In the genomic region with DNA sequence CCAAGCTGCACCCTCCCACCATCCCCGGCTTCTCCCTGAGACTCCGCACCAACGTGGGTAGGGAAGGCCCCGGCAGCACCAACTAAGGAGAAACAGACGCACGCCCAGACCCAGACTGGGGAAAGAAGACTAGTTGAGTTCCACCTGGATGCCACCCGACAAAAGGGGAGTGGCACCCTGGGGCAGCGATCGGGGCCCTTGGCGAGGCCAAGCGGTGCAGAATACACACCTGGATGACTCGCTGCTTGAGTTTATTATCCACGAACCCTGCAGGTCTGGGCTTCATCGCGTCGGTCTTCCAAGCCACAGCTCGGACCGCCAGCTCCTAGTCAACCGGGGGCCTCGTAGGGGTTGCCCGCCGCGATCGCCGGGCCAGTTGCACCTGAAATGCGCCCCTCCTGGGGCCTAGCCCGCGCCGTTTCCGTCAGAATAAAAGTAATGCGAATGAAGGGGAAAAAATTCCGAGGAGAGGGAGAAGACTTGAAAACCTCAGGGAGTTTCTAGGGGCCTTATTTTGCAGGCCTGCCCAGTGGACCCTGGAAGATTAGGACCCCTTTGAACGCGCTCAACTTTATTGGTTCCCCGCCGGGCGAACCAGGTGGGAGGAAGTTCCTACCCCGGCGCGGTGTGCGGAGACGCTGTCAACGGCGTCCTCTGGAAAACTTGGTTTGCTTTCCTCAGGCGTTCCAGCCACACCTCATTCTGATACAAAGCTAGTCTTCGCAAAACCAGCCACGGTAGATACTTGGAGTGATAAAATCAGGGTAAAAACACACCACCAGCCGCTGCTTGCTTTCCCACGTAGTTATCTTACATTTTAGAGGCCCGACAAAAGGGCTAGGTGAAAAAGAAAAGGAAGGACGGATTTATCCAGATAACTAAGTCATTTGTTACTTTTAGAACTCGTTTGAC, we compare ENCODE assay signal across 8 cellular contexts. TPM values are rescaled to one million over a fixed set of nuclear protein-coding genes. Genes with fewer than 3 reads are reported as not detected.
DNase-seq lines count a peak whose midpoint lies in the region; ATAC-seq and TF ChIP-seq lines count a peak whose summit lies in the region.

Gene NVL, minus strand, starts transcription at position 331 of the 912 bp plus-strand sequence. Its CDS starts 45 bp downstream, at position 286.

- H3K9me3 ChIP-seq in CD4-positive, alpha-beta T cell (ENCODE audit: control insufficient read depth, low read length), result no peaks in the 10 kb centered on the region
- no peaks in the 10 kb centered on the region for H3K9me3 ChIP-seq in liver (ENCODE audit: control insufficient read depth in 4 of 4, low read length in 3 of 4)

- peak within 1 kb of the TSS; percentile 92 for H3K27ac Mint-ChIP-seq in CD4-positive, alpha-beta T cell

- H3K4me3 Mint-ChIP-seq in CD4-positive, alpha-beta T cell, result peak within 1 kb of the TSS; percentile 90

- under 1% methylated on average over 52 of the region's 52 CpGs for WGBS in liver

- peak in 1 of 2 donors; percentile 34 for TF ChIP-seq RAD21 in liver (IDR thresholded peaks at IDR 0.05)

- peak within 1 kb of the TSS; percentile 76 to 88 for H3K9ac ChIP-seq in liver (ENCODE audit: low read depth in 1 of 2, low read length in 2 of 2)

- H3K27ac ChIP-seq in CD4-positive, alpha-beta T cell (ENCODE audit: low read depth, low read length), result peak within 1 kb of the TSS; percentile 78
- H3K27ac ChIP-seq in liver (ENCODE audit: low read depth in 1 of 2, low read length in 2 of 2), result peak within 1 kb of the TSS; percentile 67 to 84

- peaks cover 39% of the 10 kb centered on the region for H3K4me1 Mint-ChIP-seq in CD4-positive, alpha-beta T cell (ENCODE audit: low read depth)

- no peaks in the 10 kb centered on the region for H3K9me3 Mint-ChIP-seq in CD4-positive, alpha-beta T cell

- no peaks in the 10 kb centered on the region for H3K27me3 ChIP-seq in CD4-positive, alpha-beta T cell (ENCODE audit: control insufficient read depth, insufficient read depth, low read length)
- no peaks in the 10 kb centered on the region for H3K27me3 ChIP-seq in liver (ENCODE audit: control insufficient read depth in 4 of 4, insufficient read depth in 4 of 4, low read length in 3 of 4)

- peak; percentile 92 for ATAC-seq in CD4-positive, alpha-beta T cell (ENCODE audit: poor library complexity)
- ATAC-seq in GM19452 (IDR thresholded peaks at IDR 0.05; ENCODE audit: unreplicated experiment), result peak; percentile 85

- H3K27me3 Mint-ChIP-seq in CD4-positive, alpha-beta T cell, result no peaks in the 10 kb centered on the region

- CTCF ChIA-PET in CD4-positive, alpha-beta T cell (lab: Charles Lee), result no interaction called here

- peak; percentile 66 to 77 (median 72) for DNase-seq in CD4-positive, alpha-beta T cell
- peak; percentile 90 for DNase-seq in HK-2 (ENCODE audit: unreplicated experiment)
- DNase-seq in NCI-H82 treated with DMSO at 0.1 percent for 48 hours (lab: John Stamatoyannopoulos, UW; ENCODE audit: unreplicated experiment), result peak; percentile 91
- DNase-seq in activated CD4-positive, alpha-beta T cell treated with anti-CD3 and anti-CD28 coated beads, Interleukin-2, amount 50 U/mL, for 48 hours, result peak; percentile 81 to 84
- DNase-seq in dermis microvascular lymphatic vessel endothelial cell (ENCODE audit: low read depth in 2 of 2), result peak; percentile 72 to 91
- DNase-seq in stimulated activated CD4-positive, alpha-beta T cell treated with anti-CD3 and anti-CD28 coated beads, Interleukin-4, amount 100 ng/mL, for 1 hour, result peak; percentile 78

- H3K4me3 ChIP-seq in liver (ENCODE audit: low read depth in 1 of 3, low read length in 3 of 3), result peak within 1 kb of the TSS; percentile 70 to 78 (median 73)

- intact Hi-C loops in CD4-positive, alpha-beta T cell (cut with DNase I, micrococcal nuclease), result loop anchor here (1.0 to 10.0 kb wide), 7 partner anchors 127 to 633 kb away; partner anchors contain the start of gene FBXO28 (in 1 of the 2)

- no peak for TF ChIP-seq CTCF in CD4-positive, alpha-beta T cell (IDR thresholded peaks at IDR 0.05)
- TF ChIP-seq CTCF in liver (IDR thresholded peaks at IDR 0.05; ENCODE audit: low read depth, low read length, missing input control), result no peak

- H3K36me3 Mint-ChIP-seq in CD4-positive, alpha-beta T cell (ENCODE audit: low read depth), result peaks cover 14% of the 10 kb centered on the region

- H3K4me1 ChIP-seq in liver (ENCODE audit: control insufficient read depth in 4 of 4, insufficient read depth in 4 of 4, low read length in 3 of 4), result peaks cover 6 to 32% (median 25%) of the 10 kb centered on the region in 4 donors

- POLR2A ChIA-PET in CD4-positive, alpha-beta T cell (lab: Charles Lee), result interaction anchor here (0.6 to 1.7 kb wide), 21 partner anchors 11 to 338 kb away, joined by 3 to 11 read pairs (median 4); partner anchors contain the start of genes CNIH4, DEGS1, FBXO28 and WDR26

- peaks cover 0 to 2% (median 0%) of the 10 kb centered on the region in 4 donors for H3K36me3 ChIP-seq in liver (ENCODE audit: control insufficient read depth in 4 of 4, insufficient read depth in 3 of 4, low read depth in 1 of 4, low read length in 3 of 4)

TF ChIP-seq in liver, 16 proteins besides CTCF, POLR2A, EP300 and RAD21:
- TF ChIP-seq RXRA (IDR thresholded peaks at IDR 0.05), result peak in 1 of 2 donors; percentile 45
- peak; percentile 26 for TF ChIP-seq NR2F2 (IDR thresholded peaks at IDR 0.05)
- TF ChIP-seq FOXA1 (IDR thresholded peaks at IDR 0.05), result no peak
- TF ChIP-seq, protein P1, sequence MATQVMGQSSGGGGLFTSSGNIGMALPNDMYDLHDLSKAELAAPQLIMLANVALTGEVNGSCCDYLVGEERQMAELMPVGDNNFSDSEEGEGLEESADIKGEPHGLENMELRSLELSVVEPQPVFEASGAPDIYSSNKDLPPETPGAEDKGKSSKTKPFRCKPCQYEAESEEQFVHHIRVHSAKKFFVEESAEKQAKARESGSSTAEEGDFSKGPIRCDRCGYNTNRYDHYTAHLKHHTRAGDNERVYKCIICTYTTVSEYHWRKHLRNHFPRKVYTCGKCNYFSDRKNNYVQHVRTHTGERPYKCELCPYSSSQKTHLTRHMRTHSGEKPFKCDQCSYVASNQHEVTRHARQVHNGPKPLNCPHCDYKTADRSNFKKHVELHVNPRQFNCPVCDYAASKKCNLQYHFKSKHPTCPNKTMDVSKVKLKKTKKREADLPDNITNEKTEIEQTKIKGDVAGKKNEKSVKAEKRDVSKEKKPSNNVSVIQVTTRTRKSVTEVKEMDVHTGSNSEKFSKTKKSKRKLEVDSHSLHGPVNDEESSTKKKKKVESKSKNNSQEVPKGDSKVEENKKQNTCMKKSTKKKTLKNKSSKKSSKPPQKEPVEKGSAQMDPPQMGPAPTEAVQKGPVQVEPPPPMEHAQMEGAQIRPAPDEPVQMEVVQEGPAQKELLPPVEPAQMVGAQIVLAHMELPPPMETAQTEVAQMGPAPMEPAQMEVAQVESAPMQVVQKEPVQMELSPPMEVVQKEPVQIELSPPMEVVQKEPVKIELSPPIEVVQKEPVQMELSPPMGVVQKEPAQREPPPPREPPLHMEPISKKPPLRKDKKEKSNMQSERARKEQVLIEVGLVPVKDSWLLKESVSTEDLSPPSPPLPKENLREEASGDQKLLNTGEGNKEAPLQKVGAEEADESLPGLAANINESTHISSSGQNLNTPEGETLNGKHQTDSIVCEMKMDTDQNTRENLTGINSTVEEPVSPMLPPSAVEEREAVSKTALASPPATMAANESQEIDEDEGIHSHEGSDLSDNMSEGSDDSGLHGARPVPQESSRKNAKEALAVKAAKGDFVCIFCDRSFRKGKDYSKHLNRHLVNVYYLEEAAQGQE (IDR thresholded peaks at IDR 0.05), result peak; percentile 72
- peak in 1 of 2 donors; percentile 2 for TF ChIP-seq HNF4A (conservative IDR thresholded peaks at IDR 0.05)
- TF ChIP-seq SP1 (IDR thresholded peaks at IDR 0.05), result peak; percentile 46
- peak; percentile 46 for TF ChIP-seq ZBTB33 (IDR thresholded peaks at IDR 0.05)
- TF ChIP-seq YY1 (IDR thresholded peaks at IDR 0.05), result peak; percentile 84
- peak; percentile 12 to 54 for TF ChIP-seq JUND (IDR thresholded peaks at IDR 0.05)
- no peak for TF ChIP-seq FOXA2 (IDR thresholded peaks at IDR 0.05)
- TF ChIP-seq TAF1 (conservative IDR thresholded peaks at IDR 0.05), result peak; percentile 61
- TF ChIP-seq, protein P2, sequence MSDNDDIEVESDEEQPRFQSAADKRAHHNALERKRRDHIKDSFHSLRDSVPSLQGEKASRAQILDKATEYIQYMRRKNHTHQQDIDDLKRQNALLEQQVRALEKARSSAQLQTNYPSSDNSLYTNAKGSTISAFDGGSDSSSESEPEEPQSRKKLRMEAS (IDR thresholded peaks at IDR 0.05), result peak; percentile 46
- TF ChIP-seq EGR1 (IDR thresholded peaks at IDR 0.05; ENCODE audit: low read depth in 2 of 2), result no peak
- peak; percentile 45 to 86 for TF ChIP-seq GABPA (IDR thresholded peaks at IDR 0.05 in 1 of 2, conservative IDR thresholded peaks at IDR 0.05 in 1 of 2)
- TF ChIP-seq, protein P3, sequence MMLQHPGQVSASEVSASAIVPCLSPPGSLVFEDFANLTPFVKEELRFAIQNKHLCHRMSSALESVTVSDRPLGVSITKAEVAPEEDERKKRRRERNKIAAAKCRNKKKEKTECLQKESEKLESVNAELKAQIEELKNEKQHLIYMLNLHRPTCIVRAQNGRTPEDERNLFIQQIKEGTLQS (IDR thresholded peaks at IDR 0.05), result no peak
- no peak for TF ChIP-seq HNF4G (IDR thresholded peaks at IDR 0.05)

RNA-seq across cellular contexts. Expression of gene NVL, which starts in this region (rescaled TPM):
- total RNA-seq in CD4-positive, alpha-beta T cell, result 10 to 100 TPM; 14.9 to 18.5 TPM
- total RNA-seq in dermis microvascular lymphatic vessel endothelial cell (19.8 and 22.3 TPM in 2 replicates), liver (10 to 100 TPM; 13.7 to 14.0 TPM)
- 1 to 10 TPM; 5.3 to 8.3 TPM for polyA plus RNA-seq in liver

Comparison
In these comparisons a context has a peak if more than half of its experiments do, and no peak if none do; other contexts are left out.
1. Peak in every context shown above with its lines: DNase-seq, ATAC-seq, H3K4me3 ChIP-seq and H3K27ac ChIP-seq.